In the genomic region with DNA sequence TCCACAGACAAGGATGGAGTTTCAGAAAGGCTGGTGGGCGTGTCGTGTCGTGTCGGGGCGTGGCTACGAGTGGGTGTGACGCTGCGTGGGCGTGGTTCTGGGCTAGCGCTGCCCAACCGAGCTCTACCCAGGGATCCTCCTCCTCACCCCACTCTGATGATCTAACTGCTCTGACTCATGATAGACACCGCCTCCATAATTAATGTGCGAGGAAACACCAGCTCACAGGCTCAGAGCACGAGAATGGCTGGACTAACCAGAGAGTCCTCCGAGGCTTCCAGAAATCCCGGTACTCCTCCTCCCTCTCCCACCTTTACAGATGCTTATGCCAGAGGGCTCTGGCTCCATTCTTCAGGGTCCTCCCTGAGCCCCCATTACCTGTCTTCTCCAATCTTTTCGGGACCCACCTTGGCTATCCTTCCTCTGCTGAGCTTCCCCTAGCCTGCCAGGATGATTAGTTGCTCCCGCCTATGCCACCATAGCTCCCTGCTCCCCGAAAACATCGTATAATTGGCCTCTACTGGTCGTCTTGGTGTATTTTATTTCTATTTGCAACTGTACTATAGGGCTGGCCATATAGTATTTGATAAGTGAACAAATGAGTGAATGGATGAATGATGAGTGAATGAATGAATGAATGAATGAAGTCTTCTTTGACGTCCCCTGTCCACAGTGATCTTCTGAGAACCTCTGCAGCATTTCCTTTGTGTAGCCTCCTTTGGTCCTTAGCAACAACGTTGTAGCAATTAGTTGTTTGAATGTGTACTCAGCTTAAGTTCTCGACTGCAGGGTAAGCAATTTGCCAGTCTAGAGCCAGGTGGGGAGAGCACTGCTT, we compare ENCODE assay signal across 8 cellular contexts. TPM values are rescaled to one million over a fixed set of nuclear protein-coding genes. Genes with fewer than 3 reads are reported as not detected.
DNase-seq lines count a peak whose midpoint lies in the region; ATAC-seq and TF ChIP-seq lines count a peak whose summit lies in the region.

No MANE protein-coding gene starts in this region.

- H3K4me3 Mint-ChIP-seq in activated naive CD8-positive, alpha-beta T cell treated with anti-CD3 and anti-CD28 coated beads, Interleukin-2, amount 10 ng/mL, durations not matched to agents 7 days and 5 days, result peak overlapping the region; percentile 11

- H3K4me3 ChIP-seq in GM06990 (replicated peaks; ENCODE audit: low read depth, low read length) (no peak overlapping the region), MG63 (peak overlapping the region; percentile 18), upper lobe of right lung (no peak overlapping the region)

- H3K27me3 ChIP-seq in GM06990 (replicated peaks; ENCODE audit: control insufficient read depth, insufficient read depth, low read length), result no peaks in the 10 kb centered on the region
- no peaks in the 10 kb centered on the region for H3K27me3 ChIP-seq in MG63
- H3K27me3 ChIP-seq in upper lobe of right lung, result no peaks in the 10 kb centered on the region

- ATAC-seq in activated naive CD8-positive, alpha-beta T cell treated with anti-CD3 and anti-CD28 coated beads, Interleukin-2, amount 10 ng/mL, durations not matched to agents 7 days and 5 days (ENCODE audit: low read depth), result peak; percentile 88
- ATAC-seq in Right ventricle myocardium superior (ENCODE audit: poor library complexity), result peak; percentile 95
- ATAC-seq in upper lobe of right lung, result peak; percentile 95
- no peak for ATAC-seq in GM21786 (IDR thresholded peaks at IDR 0.05; ENCODE audit: unreplicated experiment)

- peak overlapping the region; percentile 17 for H3K27ac Mint-ChIP-seq in activated naive CD8-positive, alpha-beta T cell treated with anti-CD3 and anti-CD28 coated beads, Interleukin-2, amount 10 ng/mL, durations not matched to agents 7 days and 5 days

- H3K9me3 ChIP-seq in MG63, result no peaks in the 10 kb centered on the region
- no peaks in the 10 kb centered on the region for H3K9me3 ChIP-seq in upper lobe of right lung

- no peaks in the 10 kb centered on the region for H3K36me3 ChIP-seq in GM06990 (ENCODE audit: control insufficient read depth, insufficient read depth, low read length)
- no peaks in the 10 kb centered on the region for H3K36me3 ChIP-seq in MG63
- no peaks in the 10 kb centered on the region for H3K36me3 ChIP-seq in upper lobe of right lung

- TF ChIP-seq CTCF in GM06990 (IDR thresholded peaks at IDR 0.05; ENCODE audit: insufficient read depth, low read length, poor library complexity, severe bottlenecking), result no peak
- TF ChIP-seq CTCF in upper lobe of right lung (IDR thresholded peaks at IDR 0.05), result no peak

- no peak overlapping the region for H3K27ac ChIP-seq in upper lobe of right lung

- H3K4me1 Mint-ChIP-seq in activated naive CD8-positive, alpha-beta T cell treated with anti-CD3 and anti-CD28 coated beads, Interleukin-2, amount 10 ng/mL, durations not matched to agents 7 days and 5 days, result peaks cover 18% of the 10 kb centered on the region

- no peaks in the 10 kb centered on the region for H3K27me3 Mint-ChIP-seq in activated naive CD8-positive, alpha-beta T cell treated with anti-CD3 and anti-CD28 coated beads, Interleukin-2, amount 10 ng/mL, durations not matched to agents 7 days and 5 days

- no peaks in the 10 kb centered on the region for H3K36me3 Mint-ChIP-seq in activated naive CD8-positive, alpha-beta T cell treated with anti-CD3 and anti-CD28 coated beads, Interleukin-2, amount 10 ng/mL, durations not matched to agents 7 days and 5 days

- H3K9me3 Mint-ChIP-seq in activated naive CD8-positive, alpha-beta T cell treated with anti-CD3 and anti-CD28 coated beads, Interleukin-2, amount 10 ng/mL, durations not matched to agents 7 days and 5 days, result no peaks in the 10 kb centered on the region

- DNase-seq in GM06990 (ENCODE audit: extremely low read depth, insufficient read length) (peak; percentile 74), MG63 (peak; percentile 86), SK-MEL-5 (ENCODE audit: low read depth, low spot score) (peak; percentile 80), Right ventricle myocardium superior (peak; percentile 89), pons (ENCODE audit: low spot score) (peak; percentile 75), upper lobe of right lung (peak; percentile 83)
- peak; percentile 71 for DNase-seq in activated naive CD8-positive, alpha-beta T cell treated with anti-CD3 and anti-CD28 coated beads, Interleukin-2, amount 10 ng/mL, durations not matched to agents 7 days and 5 days

- in situ Hi-C loops in SK-MEL-5 (cut with HindIII; ENCODE audit: low pct_unique_long_range_greater_than_20kb, low sequenced_read_pairs), result no loop called here

- POLR2A ChIA-PET in activated naive CD8-positive, alpha-beta T cell treated with anti-CD3 and anti-CD28 coated beads, Interleukin-2, amount 10 ng/mL, durations not matched to agents 7 days and 5 days (lab: Charles Lee), result no interaction called here

- intact Hi-C loops in Right ventricle myocardium superior (cut with DNase I) (loop anchor here (5.0 kb wide), 1 partner anchor 65 kb away; no protein-coding TSS in a partner anchor), upper lobe of right lung (cut with DNase I) (no loop called here)

- H3K4me1 ChIP-seq in upper lobe of right lung, result no peaks in the 10 kb centered on the region

RNA-seq across cellular contexts. Expression of gene TMPRSS13, which starts 21.7 kb away (rescaled TPM):
- total RNA-seq in MG63 (2014; rRNA removed; shearing (Covaris generic); ENCODE audit: low replicate concordance), result not detected in 2 replicates
- total RNA-seq in SK-MEL-5 (2014; rRNA removed; shearing (Covaris generic)), result 1.1 and 1.4 TPM in 2 replicates
- 0.56 and 0.87 TPM in 2 replicates for polyA plus RNA-seq in SK-MEL-5 (2015; cell fraction: cytosol; rRNA removed)
- polyA plus RNA-seq in SK-MEL-5 (2015; cell fraction: nucleus; rRNA removed), result 2.1 and 4.3 TPM in 2 replicates
- 1 to 10 TPM; 2.7 to 5.0 TPM for total RNA-seq in activated naive CD8-positive, alpha-beta T cell treated with anti-CD3 and anti-CD28 coated beads, Interleukin-2, amount 10 ng/mL, durations not matched to agents 7 days and 5 days
- total RNA-seq in Right ventricle myocardium superior (not detected), upper lobe of right lung (9.9 TPM)

RNA-seq across cellular contexts. Expression of gene FXYD6, which starts 31.0 kb away (rescaled TPM):
- not detected in 2 replicates for total RNA-seq in MG63 (2014; rRNA removed; shearing (Covaris generic); ENCODE audit: low replicate concordance)
- 5.4 and 6.4 TPM in 2 replicates for total RNA-seq in SK-MEL-5 (2014; rRNA removed; shearing (Covaris generic))
- polyA plus RNA-seq in SK-MEL-5 (2015; cell fraction: cytosol; rRNA removed), result 4.0 TPM in 2 replicates
- polyA plus RNA-seq in SK-MEL-5 (2015; cell fraction: nucleus; rRNA removed), result 2.0 and 7.1 TPM in 2 replicates
- total RNA-seq in activated naive CD8-positive, alpha-beta T cell treated with anti-CD3 and anti-CD28 coated beads, Interleukin-2, amount 10 ng/mL, durations not matched to agents 7 days and 5 days, result under 1 TPM in 1 of 2 experiments, not detected in 1; 0.31 TPM
- total RNA-seq in Right ventricle myocardium superior (34.6 TPM), upper lobe of right lung (59.0 TPM)
